ENCODE assay signal across 29 cellular contexts in the genomic region with DNA sequence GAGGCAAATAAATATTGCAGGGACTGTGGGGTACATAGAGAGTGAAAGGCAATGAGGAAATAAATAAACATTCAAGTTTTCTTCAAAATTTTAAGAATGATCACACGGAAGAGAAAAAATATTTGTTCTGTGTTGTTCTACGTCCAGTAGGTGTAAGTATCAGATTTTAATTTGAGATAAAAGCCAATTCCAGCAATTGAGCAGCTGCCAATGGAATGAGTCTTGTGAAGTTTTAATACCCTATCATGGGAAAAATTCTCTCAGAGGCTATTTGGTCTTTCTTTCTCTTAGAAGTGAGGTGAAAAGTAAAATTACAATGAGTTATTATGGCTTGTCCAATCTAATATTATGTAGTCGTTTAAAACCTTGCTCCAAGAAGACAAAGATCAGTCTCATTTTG.
A peak's percentile ranks its signal among the peaks of the same experiment; 100 is the strongest.
DNase-seq lines count a peak whose midpoint lies in the region; ATAC-seq, FAIRE-seq and TF ChIP-seq lines count a peak whose summit lies in the region.
"Had no signal": no experiment of that assay in that cellular context is flagged by ENCODE, and none has a peak within 500 bp of the region (broad histone marks: within the 10 kb centered on the region; RNA-seq: fewer than 3 reads in every experiment).

No MANE protein-coding gene starts in this region.

- H3K36me3 Mint-ChIP-seq in activated T-cell treated with anti-CD3 and anti-CD28 coated beads, Interleukin-2, amount 50 U/mL, for 72 hours (ENCODE audit: insufficient read depth in 2 of 2): no peaks in the 10 kb centered on the region
- H3K36me3 Mint-ChIP-seq in astrocyte (ENCODE audit: low read depth, unreplicated experiment): no peaks in the 10 kb centered on the region
- H3K36me3 Mint-ChIP-seq in memory B cell: peaks cover 5% of the 10 kb centered on the region
- H3K36me3 Mint-ChIP-seq: brain had no signal

- peaks cover 9% of the 10 kb centered on the region for H3K27me3 Mint-ChIP-seq in activated T-cell treated with anti-CD3 and anti-CD28 coated beads, Interleukin-2, amount 50 U/mL, for 72 hours (ENCODE audit: low read depth)
- H3K27me3 Mint-ChIP-seq in astrocyte (ENCODE audit: low read depth, unreplicated experiment) (no peaks in the 10 kb centered on the region), memory B cell (no peaks in the 10 kb centered on the region)
- H3K27me3 Mint-ChIP-seq: activated CD4-positive, alpha-beta memory T cell treated with anti-CD3 and anti-CD28 coated beads, Interleukin-2, amount 10 ng/mL, durations not matched to agents 7 days and 5 days; activated naive CD8-positive, alpha-beta T cell treated with anti-CD3 and anti-CD28 coated beads, Interleukin-2, amount 50 U/mL, for 24 hours; brain; IgD-negative memory B cell had no signal

- peak overlapping the region; percentile 77 for H3K9ac ChIP-seq in astrocyte (ENCODE audit: low read length)

- no peaks in the 10 kb centered on the region for H4K20me1 ChIP-seq in astrocyte (ENCODE audit: insufficient read depth, low read length)

- DNase-seq in activated T-cell treated with anti-CD3 and anti-CD28 coated beads, Interleukin-2, amount 50 U/mL, for 72 hours: no peak
- no peak for DNase-seq in activated T-cell treated with anti-CD3 and anti-CD28 coated beads, Interleukin-2, amount 50 U/mL, for 1 hour
- DNase-seq in astrocyte (ENCODE audit: low read depth): no peak
- no peak for DNase-seq in memory B cell (ENCODE audit: low spot score in 2 of 2)
- no peak for DNase-seq in GM20000 (ENCODE audit: low spot score)
- no peak for DNase-seq in HK-2 (ENCODE audit: unreplicated experiment)
- DNase-seq: activated CD4-positive, alpha-beta memory T cell treated with anti-CD3 and anti-CD28 coated beads, Interleukin-2, amount 10 ng/mL, durations not matched to agents 7 days and 5 days; activated gamma-delta T cell; activated naive CD8-positive, alpha-beta T cell treated with anti-CD3 and anti-CD28 coated beads, Interleukin-2, amount 50 U/mL, for 24 hours; CD4-positive, CD25-positive, alpha-beta regulatory T cell; colonic mucosa; effector memory CD4-positive, alpha-beta T cell; hypothalamus; left ventricle myocardium superior; MG63; NCI-H1436; NCI-H446; SHP77; sigmoid colon had no signal

- H3K4me1 ChIP-seq in astrocyte (ENCODE audit: insufficient read depth, low read length): peaks cover 36% of the 10 kb centered on the region
- H3K4me1 ChIP-seq: colonic mucosa, gastroesophageal sphincter had no signal

- TF ChIP-seq CTCF in astrocyte (IDR thresholded peaks at IDR 0.05; ENCODE audit: insufficient read depth, low read depth, low read length) (no peak), GM20000 (IDR thresholded peaks at IDR 0.05; ENCODE audit: extremely low read depth, missing control alignments) (no peak)

- no peaks in the 10 kb centered on the region for H3K36me3 ChIP-seq in astrocyte (ENCODE audit: insufficient read depth, low read length)
- H3K36me3 ChIP-seq: colonic mucosa, esophagus muscularis mucosa, gastroesophageal sphincter, MG63, sigmoid colon had no signal

- H3K27me3 ChIP-seq in astrocyte (ENCODE audit: insufficient read depth, low read length): no peaks in the 10 kb centered on the region
- H3K27me3 ChIP-seq: colonic mucosa, esophagus muscularis mucosa, gastroesophageal sphincter, MG63, sigmoid colon had no signal

- peak; percentile 47 for FAIRE-seq in astrocyte (lab: Jason Lieb, UNC)
- FAIRE-seq: GM18507 had no signal

- peak overlapping the region in 1 of 2 donors; percentile 63 for H3K4me3 Mint-ChIP-seq in activated T-cell treated with anti-CD3 and anti-CD28 coated beads, Interleukin-2, amount 50 U/mL, for 72 hours
- H3K4me3 Mint-ChIP-seq in astrocyte (ENCODE audit: unreplicated experiment): no peak overlapping the region
- H3K4me3 Mint-ChIP-seq in memory B cell: no peak overlapping the region
- H3K4me3 Mint-ChIP-seq: activated CD4-positive, alpha-beta memory T cell treated with anti-CD3 and anti-CD28 coated beads, Interleukin-2, amount 10 ng/mL, durations not matched to agents 7 days and 5 days; activated naive CD8-positive, alpha-beta T cell treated with anti-CD3 and anti-CD28 coated beads, Interleukin-2, amount 50 U/mL, for 24 hours; brain; CD4-positive, CD25-positive, alpha-beta regulatory T cell; IgD-negative memory B cell; neural crest cell had no signal

- peak overlapping the region; percentile 98 for H3K27ac ChIP-seq in astrocyte (ENCODE audit: low read depth, low read length)
- H3K27ac ChIP-seq: 22Rv1, colonic mucosa, esophagus muscularis mucosa, gastroesophageal sphincter, sigmoid colon had no signal

- no peak for ATAC-seq in activated T-cell treated with anti-CD3 and anti-CD28 coated beads, Interleukin-2, amount 50 U/mL, for 72 hours (replicated peaks in 1 of 2)
- no peak for ATAC-seq in memory B cell (ENCODE audit: low read depth)
- no peak for ATAC-seq in GM21529 (IDR thresholded peaks at IDR 0.05; ENCODE audit: unreplicated experiment)
- ATAC-seq in GM19397 (IDR thresholded peaks at IDR 0.05; ENCODE audit: unreplicated experiment): no peak
- ATAC-seq: activated CD4-positive, CD25-positive, alpha-beta regulatory T cell treated with anti-CD3 and anti-CD28 coated beads, Interleukin-2, amount 50 U/mL, for 24 hours; activated naive CD8-positive, alpha-beta T cell treated with anti-CD3 and anti-CD28 coated beads, Interleukin-2, amount 50 U/mL, for 24 hours; gastroesophageal sphincter; left ventricle myocardium superior had no signal

- H3K9me3 Mint-ChIP-seq in activated T-cell treated with anti-CD3 and anti-CD28 coated beads, Interleukin-2, amount 50 U/mL, for 72 hours: peaks cover 2 to 3% of the 10 kb centered on the region in 2 donors
- peaks cover 5% of the 10 kb centered on the region for H3K9me3 Mint-ChIP-seq in astrocyte (ENCODE audit: unreplicated experiment)
- H3K9me3 Mint-ChIP-seq in memory B cell: peaks cover 3% of the 10 kb centered on the region
- H3K9me3 Mint-ChIP-seq: activated naive CD8-positive, alpha-beta T cell treated with anti-CD3 and anti-CD28 coated beads, Interleukin-2, amount 50 U/mL, for 24 hours had no signal

- no peak overlapping the region for H3K4me3 ChIP-seq in astrocyte (ENCODE audit: insufficient read depth, low read depth, low read length)
- H3K4me3 ChIP-seq: colonic mucosa, esophagus muscularis mucosa, gastroesophageal sphincter, MG63, sigmoid colon had no signal

- H2AFZ ChIP-seq in astrocyte (ENCODE audit: low read depth, low read length): no peak overlapping the region

- H3K4me1 Mint-ChIP-seq in activated T-cell treated with anti-CD3 and anti-CD28 coated beads, Interleukin-2, amount 50 U/mL, for 72 hours (ENCODE audit: low read depth): peaks cover 13% of the 10 kb centered on the region
- H3K4me1 Mint-ChIP-seq in astrocyte (ENCODE audit: low read depth, unreplicated experiment) (peaks cover 43% of the 10 kb centered on the region), memory B cell (peaks cover 5% of the 10 kb centered on the region)
- H3K4me1 Mint-ChIP-seq: brain; CD4-positive, CD25-positive, alpha-beta regulatory T cell; IgD-negative memory B cell; neural crest cell had no signal

- no peaks in the 10 kb centered on the region for H3K79me2 ChIP-seq in astrocyte (ENCODE audit: insufficient read depth, low read length)

- peak overlapping the region; percentile 47 for H3K27ac Mint-ChIP-seq in activated T-cell treated with anti-CD3 and anti-CD28 coated beads, Interleukin-2, amount 50 U/mL, for 72 hours
- peak overlapping the region; percentile 94 for H3K27ac Mint-ChIP-seq in astrocyte (ENCODE audit: unreplicated experiment)
- peak overlapping the region; percentile 11 for H3K27ac Mint-ChIP-seq in memory B cell
- H3K27ac Mint-ChIP-seq: activated CD4-positive, alpha-beta memory T cell treated with anti-CD3 and anti-CD28 coated beads, Interleukin-2, amount 10 ng/mL, durations not matched to agents 7 days and 5 days; activated naive CD8-positive, alpha-beta T cell treated with anti-CD3 and anti-CD28 coated beads, Interleukin-2, amount 50 U/mL, for 24 hours; CD4-positive, CD25-positive, alpha-beta regulatory T cell had no signal

- no peaks in the 10 kb centered on the region for H3K9me3 ChIP-seq in astrocyte (ENCODE audit: insufficient read depth, low read depth, low read length)
- H3K9me3 ChIP-seq: colonic mucosa, esophagus muscularis mucosa, gastroesophageal sphincter, MG63 had no signal

- peak overlapping the region; percentile 65 for H3K4me2 ChIP-seq in astrocyte (ENCODE audit: low read length)

Comparison
In these comparisons a context has a peak if more than half of its experiments do, and no peak if none do; other contexts are left out.
1. H3K27ac Mint-ChIP-seq: peak in every context shown above with its lines; median percentile 94 in astrocyte; 47 in activated T-cell treated with anti-CD3 and anti-CD28 coated beads, Interleukin-2, amount 50 U/mL, for 72 hours; 11 in memory B cell.